In genomic region chr14:89365071-89365801, GRCh38 we compare ENCODE assay signal across 8 cellular contexts.
DNase-seq lines count a peak whose midpoint lies in the region; ATAC-seq and TF ChIP-seq lines count a peak whose summit lies in the region.

No MANE protein-coding gene starts in this region.

- no peak overlapping the region for H3K4me3 ChIP-seq in fibroblast of mammary gland (ENCODE audit: control insufficient read depth, low read depth, low read length)

- no peak for TF ChIP-seq CTCF in fibroblast of mammary gland (conservative IDR thresholded peaks at IDR 0.05; ENCODE audit: control insufficient read depth, insufficient read depth, low read depth, low read length)

- peak; percentile 25 to 52 for DNase-seq in activated CD4-positive, alpha-beta T cell treated with anti-CD3 and anti-CD28 coated beads for 24 hours (ENCODE audit: low read depth in 2 of 2)
- DNase-seq in fibroblast of mammary gland (ENCODE audit: low read depth), result peak; percentile 17
- peak; percentile 59 for DNase-seq in stimulated activated CD4-positive, alpha-beta T cell treated with anti-CD3 and anti-CD28 coated beads, Interleukin-2, amount 100 ng/mL, for 4 hours (ENCODE audit: low read depth)
- no peak for DNase-seq in NCI-H187 treated with DMSO at 0.1 percent for 48 hours (lab: John Stamatoyannopoulos, UW)
- no peak for DNase-seq in NCI-H524 (lab: John Stamatoyannopoulos, UW)
- DNase-seq in DMS 273 (lab: John Stamatoyannopoulos, UW; ENCODE audit: unreplicated experiment), result no peak

- ATAC-seq in GM19351 (IDR thresholded peaks at IDR 0.05; ENCODE audit: unreplicated experiment), result peak; percentile 91
- ATAC-seq in HG03432 (IDR thresholded peaks at IDR 0.05; ENCODE audit: unreplicated experiment), result peak; percentile 92

Comparison
In these comparisons a context has a peak if more than half of its experiments do, and no peak if none do; other contexts are left out.
1. DNase-seq: peak in activated CD4-positive, alpha-beta T cell treated with anti-CD3 and anti-CD28 coated beads for 24 hours (2 of 2), fibroblast of mammary gland (single experiment) and stimulated activated CD4-positive, alpha-beta T cell treated with anti-CD3 and anti-CD28 coated beads, Interleukin-2, amount 100 ng/mL, for 4 hours (single experiment); none in NCI-H187 treated with DMSO at 0.1 percent for 48 hours (single experiment), NCI-H524 (0 of 2) and DMS 273 (single experiment).